Comparison of ENCODE assay signal across 32 cellular contexts in the genomic region with DNA sequence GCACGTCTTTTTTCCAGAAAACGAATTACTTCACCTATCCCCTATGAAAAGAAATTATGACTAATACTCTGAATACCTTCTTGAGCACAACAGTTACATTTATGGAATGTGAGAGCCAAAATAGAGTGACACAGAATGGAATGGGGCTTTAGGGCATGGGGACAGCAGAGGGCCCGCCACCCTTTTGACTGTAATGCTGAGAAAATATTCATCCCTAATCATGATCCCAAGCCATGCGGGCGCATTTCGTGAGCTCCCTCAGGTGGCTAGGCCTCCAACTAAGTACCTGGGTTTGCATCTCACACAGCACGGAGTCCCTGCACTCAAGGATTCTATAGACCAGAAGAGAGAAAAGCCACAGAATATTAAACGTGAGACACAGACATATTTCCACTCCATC.
"Had no signal": no experiment of that assay in that cellular context is flagged by ENCODE, and none has a peak within 500 bp of the region (broad histone marks: within the 10 kb centered on the region; RNA-seq: fewer than 3 reads in every experiment).

No MANE protein-coding gene starts in this region.

- H3K9me3 ChIP-seq: adrenal gland, ascending aorta, body of pancreas, breast epithelium had no signal

- H3K4me3 ChIP-seq: adrenal gland, ascending aorta, body of pancreas, breast epithelium, cardiac muscle cell had no signal

- H3K36me3 ChIP-seq: adrenal gland, ascending aorta, brain microvascular endothelial cell, breast epithelium, cardiac muscle cell had no signal

- H3K4me1 ChIP-seq: adrenal gland, ascending aorta, body of pancreas, breast epithelium had no signal

- H3K27me3 ChIP-seq: adrenal gland, ascending aorta, body of pancreas, brain microvascular endothelial cell, breast epithelium, cardiac muscle cell had no signal

- ATAC-seq: activated naive CD4-positive, alpha-beta T cell treated with anti-CD3 and anti-CD28 coated beads, Interleukin-2, amount 50 U/mL, for 72 hours; activated naive CD8-positive, alpha-beta T cell treated with anti-CD3 and anti-CD28 coated beads, Interleukin-2, amount 50 U/mL, for 24 hours; activated T-cell treated with anti-CD3 and anti-CD28 coated beads, Interleukin-2, amount 50 U/mL, for 4 hours; activated T-cell treated with anti-CD3 and anti-CD28 coated beads, Interleukin-2, amount 50 U/mL, for 72 hours; activated T-helper 17 cell treated with anti-CD3 and anti-CD28 coated beads, Interleukin-2, amount 50 U/mL, for 72 hours; body of pancreas had no signal

- DNase-seq: activated effector memory CD4-positive, alpha-beta T cell treated with anti-CD3 and anti-CD28 coated beads, Interleukin-2, amount 50 U/mL, for 16 hours; activated effector memory CD4-positive, alpha-beta T cell treated with Interleukin-2 at 50 U/mL for 16 hours; activated gamma-delta T cell; activated gamma-delta T cell treated with Interleukin-2 at 50 U/mL for 16 hours; activated naive CD4-positive, alpha-beta T cell; activated naive CD4-positive, alpha-beta T cell treated with anti-CD3 and anti-CD28 coated beads for 36 hours; activated naive CD4-positive, alpha-beta T cell treated with anti-CD3 and anti-CD28 coated beads, Interleukin-2, amount 10 ng/mL, durations not matched to agents 7 days and 5 days; activated naive CD4-positive, alpha-beta T cell treated with anti-CD3 and anti-CD28 coated beads, Interleukin-2, amount 50 U/mL, for 16 hours; activated naive CD4-positive, alpha-beta T cell treated with Interleukin-2 at 50 U/mL for 16 hours; activated naive CD8-positive, alpha-beta T cell treated with anti-CD3 and anti-CD28 coated beads for 36 hours; activated naive CD8-positive, alpha-beta T cell treated with anti-CD3 and anti-CD28 coated beads, Interleukin-2, amount 10 ng/mL, durations not matched to agents 7 days and 5 days; activated naive CD8-positive, alpha-beta T cell treated with anti-CD3 and anti-CD28 coated beads, Interleukin-2, amount 50 U/mL, for 24 hours; activated T-cell treated with anti-CD3 and anti-CD28 coated beads, Interleukin-2, amount 50 U/mL, for 1 hour; activated T-cell treated with anti-CD3 and anti-CD28 coated beads, Interleukin-2, amount 50 U/mL, for 24 hours; activated T-cell treated with anti-CD3 and anti-CD28 coated beads, Interleukin-2, amount 50 U/mL, for 4 hours; activated T-cell treated with anti-CD3 and anti-CD28 coated beads, Interleukin-2, amount 50 U/mL, for 48 hours; activated T-cell treated with anti-CD3 and anti-CD28 coated beads, Interleukin-2, amount 50 U/mL, for 72 hours; adrenal gland; amniotic stem cell; amygdala; anterior cingulate cortex; aorta; body of pancreas; brain microvascular endothelial cell; caudate nucleus; central memory CD4-positive, alpha-beta T cell; cerebellar nuclear complex had no signal

- H3K27ac ChIP-seq: adrenal gland, ascending aorta, body of pancreas, brain microvascular endothelial cell, breast epithelium, cardiac muscle cell had no signal
